ENCODE assay signal across 8 cellular contexts in genomic region chr11:65497141-65498041, GRCh38. TPM values are rescaled to one million over a fixed set of nuclear protein-coding genes. Genes with fewer than 3 reads are reported as not detected.
A peak's percentile ranks its signal among the peaks of the same experiment; 100 is the strongest.
DNase-seq lines count a peak whose midpoint lies in the region; ATAC-seq, FAIRE-seq and TF ChIP-seq lines count a peak whose summit lies in the region.

No MANE protein-coding gene starts in this region.

- peak; percentile 63 for ATAC-seq in HG02852 (IDR thresholded peaks at IDR 0.05; ENCODE audit: unreplicated experiment)
- ATAC-seq in heart right ventricle: peak; percentile 77 to 93 (median 85)
- ATAC-seq in upper lobe of right lung: peak; percentile 94

- H3K4me3 ChIP-seq in heart right ventricle (peak overlapping the region; percentile 68 to 88 (median 84)), prostate gland (peak overlapping the region; percentile 80 to 88), upper lobe of right lung (peak overlapping the region; percentile 79)

- H3K4me1 ChIP-seq in heart right ventricle: peaks cover 34 to 56% (median 47%) of the 10 kb centered on the region in 9 donors
- H3K4me1 ChIP-seq in prostate gland (replicated peaks): peaks cover 29% of the 10 kb centered on the region
- peaks cover 47% of the 10 kb centered on the region for H3K4me1 ChIP-seq in upper lobe of right lung

- intact Hi-C loops in heart right ventricle (cut with DNase I): loop anchor here in 6 of 10 donors (1.0 to 2.0 kb wide), 7 partner anchors 10 to 79 kb away; partner anchors contain the start of gene NEAT1 (in 1 of the 6)
- intact Hi-C loops in prostate gland (cut with DNase I): loop anchor here (2.0 kb wide), 2 partner anchors 25 to 79 kb away; no protein-coding TSS in a partner anchor
- intact Hi-C loops in upper lobe of right lung (cut with DNase I): no loop called here

- TF ChIP-seq POLR2A in GM12891 (IDR thresholded peaks at IDR 0.05; ENCODE audit: low read depth, low read length): no peak; the same call in none of the 2 replicates
- TF ChIP-seq POLR2A in prostate gland (IDR thresholded peaks at IDR 0.05): peak; percentile 72

- no peaks in the 10 kb centered on the region for H3K9me3 ChIP-seq in heart right ventricle
- no peaks in the 10 kb centered on the region for H3K9me3 ChIP-seq in prostate gland
- no peaks in the 10 kb centered on the region for H3K9me3 ChIP-seq in upper lobe of right lung

- TF ChIP-seq CTCF in heart right ventricle (IDR thresholded peaks at IDR 0.05) (no peak), prostate gland (IDR thresholded peaks at IDR 0.05) (peak in 1 of 4 experiments; percentile 29), upper lobe of right lung (IDR thresholded peaks at IDR 0.05) (no peak)

- 0% methylated on average over 49 to 61 of the region's 61 CpGs for WGBS in adipose tissue, 3 donors
- 0 to 1% methylated on average over 55 to 61 of the region's 61 CpGs for WGBS in heart right ventricle, 2 donors
- under 1% methylated on average over 58 of the region's 61 CpGs for WGBS in prostate gland

- no peaks in the 10 kb centered on the region for H3K27me3 ChIP-seq in heart right ventricle
- no peaks in the 10 kb centered on the region for H3K27me3 ChIP-seq in prostate gland (replicated peaks; ENCODE audit: insufficient read depth)
- H3K27me3 ChIP-seq in upper lobe of right lung: no peaks in the 10 kb centered on the region

- H3K36me3 ChIP-seq in heart right ventricle (peaks cover 0 to 24% (median 6%) of the 10 kb centered on the region in 9 donors), prostate gland (peaks cover under 1% of the 10 kb centered on the region in 2 donors), upper lobe of right lung (peaks cover 14% of the 10 kb centered on the region)

- H3K27ac ChIP-seq in adipose tissue (ENCODE audit: low read depth, low read length) (peak overlapping the region; percentile 99), heart right ventricle (peak overlapping the region; percentile 97 to 100 (median 99)), prostate gland (peak overlapping the region; percentile 98 to 100), upper lobe of right lung (peak overlapping the region; percentile 100)

- DNase-seq in GM12891 (ENCODE audit: insufficient read length, low spot score) (peak; percentile 66), NCI-H1436 treated with DMSO at 0.1 percent for 48 hours (lab: John Stamatoyannopoulos, UW) (peak; percentile 95), SW 1271 (lab: John Stamatoyannopoulos, UW) (peak; percentile 98 to 99), heart right ventricle (peak; percentile 99), prostate gland (ENCODE audit: low spot score) (peak; percentile 97), upper lobe of right lung (peak; percentile 99)

- FAIRE-seq in GM12891 (lab: Jason Lieb, UNC): peak; percentile 99

TF ChIP-seq in GM12891, 5 proteins besides CTCF, POLR2A, EP300 and RAD21:
- peak; percentile 88 for TF ChIP-seq POLR2AphosphoS5 (IDR thresholded peaks at IDR 0.05; ENCODE audit: low read depth, low read length)
- TF ChIP-seq TAF1 (IDR thresholded peaks at IDR 0.05; ENCODE audit: low read depth, low read length): peak; percentile 94
- peak; percentile 62 for TF ChIP-seq PAX5 (IDR thresholded peaks at IDR 0.05; ENCODE audit: insufficient read depth, low read length, severe bottlenecking)
- TF ChIP-seq SPI1 (IDR thresholded peaks at IDR 0.05; ENCODE audit: low read depth, low read length): no peak
- peak; percentile 75 for TF ChIP-seq POU2F2 (IDR thresholded peaks at IDR 0.05; ENCODE audit: low read depth, low read length)
TF ChIP-seq in GM12891: peak in this region for 4.

RNA-seq across cellular contexts. Expression of gene MALAT1, which starts 1.5 kb away (rescaled TPM):
- polyA plus RNA-seq in GM12891 (2012; ENCODE audit: low read depth, missing spikeins): 839 TPM
- polyA plus RNA-seq in adipose tissue (1,000 to 10,000 TPM in 1 of 3 donors, 100 to 1,000 TPM in 1, 10 to 100 TPM in 1; 88.8 to 1,293 (median 187) TPM), heart right ventricle (1,000 to 10,000 TPM in 1 of 2 donors, 100 to 1,000 TPM in 1; 205 to 8,339 TPM)
- total RNA-seq in heart right ventricle (1,000 to 10,000 TPM; 4,742 to 8,462 (median 5,956) TPM), prostate gland (1,000 to 10,000 TPM; 5,964 to 9,097 TPM), upper lobe of right lung (11,917 TPM)

RNA-seq across cellular contexts. Expression of gene SCYL1, which starts 27.5 kb away (rescaled TPM):
- 33.4 TPM for polyA plus RNA-seq in GM12891 (2012; ENCODE audit: low read depth, missing spikeins)
- polyA plus RNA-seq in adipose tissue (10 to 100 TPM; 55.1 to 77.2 (median 63.0) TPM), heart right ventricle (100 to 1,000 TPM in 1 of 2 donors, 10 to 100 TPM in 1; 90.0 to 130 TPM)
- total RNA-seq in heart right ventricle (10 to 100 TPM; 47.4 to 66.9 (median 55.6) TPM), prostate gland (100 to 1,000 TPM; 125 to 177 TPM), upper lobe of right lung (74.4 TPM)

Comparison
In these comparisons a context has a peak if more than half of its experiments do, and no peak if none do; other contexts are left out.
1. Peak in every context shown above with its lines: DNase-seq, ATAC-seq, H3K4me3 ChIP-seq and H3K27ac ChIP-seq.